19 cellular contexts compared by ENCODE assay signal in genomic region chr16:22419908-22420307, GRCh38. TPM values are rescaled to one million over a fixed set of nuclear protein-coding genes. Genes with fewer than 3 reads are reported as not detected.
DNase-seq lines count a peak whose midpoint lies in the region; ATAC-seq, FAIRE-seq and TF ChIP-seq lines count a peak whose summit lies in the region.
"Had no signal": no experiment of that assay in that cellular context is flagged by ENCODE, and none has a peak within 500 bp of the region (broad histone marks: within the 10 kb centered on the region; RNA-seq: fewer than 3 reads in every experiment).

No MANE protein-coding gene starts in this region.

- in situ Hi-C loops in HepG2 (cut with HindIII; ENCODE audit: extremely low pct_ligation_motif_present, low pct_unique_long_range_greater_than_20kb), result no loop called here

- H3K4me3 Mint-ChIP-seq in chondrocyte (ENCODE audit: unreplicated experiment), result no peak overlapping the region
- H3K4me3 Mint-ChIP-seq: B cell; CD8-positive, alpha-beta memory T cell had no signal

- H3K79me2 ChIP-seq in HepG2 (ENCODE audit: insufficient read depth, low read length), result no peaks in the 10 kb centered on the region

- no peak for TF ChIP-seq CTCF in HepG2 (CRISPR knock-in tag; IDR thresholded peaks at IDR 0.05)
- no peak for TF ChIP-seq CTCF in right lobe of liver (IDR thresholded peaks at IDR 0.05)
- no peak for TF ChIP-seq CTCF in chondrocyte (IDR thresholded peaks at IDR 0.05)
- TF ChIP-seq CTCF in spleen (IDR thresholded peaks at IDR 0.05 in 8 of 11, conservative IDR thresholded peaks at IDR 0.05 in 3 of 11), result no peak

- no peak for FAIRE-seq in HepG2 (lab: Jason Lieb, UNC)
- FAIRE-seq: GM12878, H1 had no signal

- CTCF ChIA-PET in HepG2 (lab: Yijun Ruan, JAX; ENCODE audit: low intra/inter-chr PET ratio, low total read pairs), result no interaction called here

- POLR2A ChIA-PET in HepG2 (lab: Yijun Ruan, JAX), result interaction anchor here (0.6 kb wide), 1 partner anchor 10 kb away, joined by 4 read pairs; no protein-coding TSS in a partner anchor

- no peaks in the 10 kb centered on the region for H4K20me1 ChIP-seq in HepG2 (ENCODE audit: insufficient read depth, low read length)

- H3K27ac ChIP-seq in HepG2 (ENCODE audit: extremely low read length, insufficient read depth, low read length) (no peak overlapping the region), right lobe of liver (no peak overlapping the region), spleen (no peak overlapping the region)
- H3K27ac ChIP-seq: BLaER1 treated with 17β-estradiol and CSF1 and Interleukin-3, amounts not matched to agents 10 nM and 100 nM had no signal

- H3K36me3 ChIP-seq in HepG2 (replicated peaks in 1 of 2; ENCODE audit: control insufficient read depth in 1 of 2, insufficient read depth in 2 of 2, low read length in 2 of 2) (peaks cover 13 to 19% of the 10 kb centered on the region in 2 experiments), right lobe of liver (no peaks in the 10 kb centered on the region), spleen (peaks cover 0 to 67% (median 19%) of the 10 kb centered on the region in 6 donors)
- H3K36me3 ChIP-seq: HAP-1 had no signal

- no peaks in the 10 kb centered on the region for H3K4me1 ChIP-seq in HepG2 (ENCODE audit: insufficient read depth, low read length)
- no peaks in the 10 kb centered on the region for H3K4me1 ChIP-seq in right lobe of liver
- H3K4me1 ChIP-seq in spleen, result peaks cover 0 to 17% (median 9%) of the 10 kb centered on the region in 6 donors
- H3K4me1 ChIP-seq: BLaER1 treated with 17β-estradiol and CSF1 and Interleukin-3, amounts not matched to agents 10 nM and 100 nM; HAP-1 had no signal

- H3K27me3 ChIP-seq in HepG2 (ENCODE audit: control insufficient read depth in 1 of 2, insufficient read depth in 2 of 2, low read length in 2 of 2) (no peaks in the 10 kb centered on the region), right lobe of liver (no peaks in the 10 kb centered on the region), spleen (replicated peaks in 1 of 7) (no peaks in the 10 kb centered on the region)
- H3K27me3 ChIP-seq: BLaER1 treated with 17β-estradiol and CSF1 and Interleukin-3, amounts not matched to agents 10 nM and 100 nM had no signal

- H3K4me3 ChIP-seq in HepG2 (replicated peaks in 1 of 3; ENCODE audit: insufficient read depth in 1 of 3, low read depth in 2 of 3, low read length in 3 of 3) (no peak overlapping the region), right lobe of liver (no peak overlapping the region), spleen (no peak overlapping the region)
- H3K4me3 ChIP-seq: BLaER1 treated with 17β-estradiol and CSF1 and Interleukin-3, amounts not matched to agents 10 nM and 100 nM; GM12878; HAP-1 had no signal

- H3K36me3 Mint-ChIP-seq in chondrocyte (ENCODE audit: low read depth), result peaks cover 19% of the 10 kb centered on the region

- no peaks in the 10 kb centered on the region for H3K27me3 Mint-ChIP-seq in chondrocyte (ENCODE audit: low read depth)
- H3K27me3 Mint-ChIP-seq: B cell; CD8-positive, alpha-beta memory T cell had no signal

- DNase-seq in HepG2 (ENCODE audit: low spot score) (no peak), right lobe of liver (no peak), chondrocyte (ENCODE audit: low spot score) (peak; percentile 40), spleen (peak; percentile 65), LoVo (ENCODE audit: low spot score) (no peak)
- DNase-seq: CD8-positive, alpha-beta memory T cell; COR-L47; DMS 273 treated with DMSO at 0.1 percent for 48 hours; DMS53; DND-41; EL; IMR-90 had no signal

- TF ChIP-seq EP300 in HepG2 (IDR thresholded peaks at IDR 0.05; ENCODE audit: low read depth in 2 of 2, low read length in 2 of 2), result no peak
- TF ChIP-seq EP300 in HepG2 (CRISPR knock-in tag; IDR thresholded peaks at IDR 0.05; ENCODE audit: borderline replicate concordance), result no peak

- H3K4me1 Mint-ChIP-seq in chondrocyte (ENCODE audit: low read depth), result no peaks in the 10 kb centered on the region
- H3K4me1 Mint-ChIP-seq: B cell had no signal

- intact Hi-C loops in HepG2 (cut with micrococcal nuclease; ENCODE audit: unreplicated experiment), result no loop called here
- intact Hi-C loops in right lobe of liver (cut with DNase I), result no loop called here
- intact Hi-C loops in spleen (cut with DNase I; ENCODE audit: low total_unique reads), result no loop called here

- H2AFZ ChIP-seq in HepG2 (ENCODE audit: low read length), result no peak overlapping the region

- TF ChIP-seq POLR2A in HepG2 (IDR thresholded peaks at IDR 0.05; ENCODE audit: insufficient read depth in 1 of 2, low read depth in 2 of 2, low read length in 2 of 2) (no peak), right lobe of liver (IDR thresholded peaks at IDR 0.05) (no peak), spleen (IDR thresholded peaks at IDR 0.05) (no peak)

- peak; percentile 21; the same call in 2 of the 3 replicates for ATAC-seq in HepG2
- ATAC-seq in right lobe of liver, result no peak
- ATAC-seq in HG02938 (IDR thresholded peaks at IDR 0.05; ENCODE audit: unreplicated experiment), result no peak
- ATAC-seq in GM21723 (IDR thresholded peaks at IDR 0.05; ENCODE audit: unreplicated experiment), result no peak
- ATAC-seq: GM12878 had no signal

- no peak for TF ChIP-seq RAD21 in HepG2 (CRISPR knock-in tag; IDR thresholded peaks at IDR 0.05)

- H3K4me2 ChIP-seq in HepG2 (ENCODE audit: low read depth, low read length), result no peak overlapping the region
- H3K4me2 ChIP-seq: BLaER1 treated with 17β-estradiol and CSF1 and Interleukin-3, amounts not matched to agents 10 nM and 100 nM had no signal

- H3K9ac ChIP-seq in HepG2 (ENCODE audit: insufficient read depth, low read depth, low read length), result no peak overlapping the region
- H3K9ac ChIP-seq: BLaER1 treated with 17β-estradiol and CSF1 and Interleukin-3, amounts not matched to agents 10 nM and 100 nM had no signal

- no peak overlapping the region for H3K27ac Mint-ChIP-seq in chondrocyte (ENCODE audit: unreplicated experiment)
- H3K27ac Mint-ChIP-seq: B cell had no signal

- no peaks in the 10 kb centered on the region for H3K9me3 ChIP-seq in HepG2 (ENCODE audit: low read length)
- H3K9me3 ChIP-seq in right lobe of liver, result no peaks in the 10 kb centered on the region
- no peaks in the 10 kb centered on the region for H3K9me3 ChIP-seq in spleen
- H3K9me3 ChIP-seq: BLaER1 treated with 17β-estradiol and CSF1 and Interleukin-3, amounts not matched to agents 10 nM and 100 nM; HAP-1 had no signal

- WGBS in HepG2 (ENCODE audit: low lambda C conversion rate), result 97% methylated on average over 11 of the region's 11 CpGs
- WGBS in right lobe of liver (ENCODE audit: insufficient coverage, low coverage, low lambda C conversion rate, missing lambda C conversion rate), result 90% methylated on average over 4 of the region's 11 CpGs
- 96 to 98% (median 97%) methylated on average over 11 of the region's 11 CpGs for WGBS in spleen, 5 donors

- H3K9me3 Mint-ChIP-seq in chondrocyte (ENCODE audit: low read depth), result no peaks in the 10 kb centered on the region
- H3K9me3 Mint-ChIP-seq: CD8-positive, alpha-beta memory T cell had no signal

- no TSS peak for BruUV-seq in HepG2 (replicated peaks; lab: Mats Ljungman, UMichigan)

TF ChIP-seq in HepG2, 621 proteins besides CTCF, POLR2A, EP300 and RAD21:
- TF ChIP-seq ZFP36L2 (CRISPR knock-in tag; IDR thresholded peaks at IDR 0.05) (no peak), HNF4A (CRISPR knock-in tag; IDR thresholded peaks at IDR 0.05) (no peak), ZNF235 (CRISPR knock-in tag; IDR thresholded peaks at IDR 0.05; ENCODE audit: borderline replicate concordance) (0 out of 2 replicates have a peak, but pooled peaks have one; percentile 37), KDM5B (CRISPR knock-in tag; IDR thresholded peaks at IDR 0.05; ENCODE audit: borderline replicate concordance) (0 out of 2 replicates have a peak, but pooled peaks have one; percentile 30)

RNA-seq across cellular contexts. Expression of gene CDR2, which starts 45.5 kb away (rescaled TPM):
- total RNA-seq in HepG2 (2016; rRNA removed; fragmentation: Illumina TruSeq; extraction: Trizol) (59.0 and 76.7 TPM in 2 replicates), right lobe of liver (10 to 100 TPM in 5 of 6 experiments, 1 to 10 TPM in 1; 8.2 to 16.8 (median 14.2) TPM), chondrocyte (42.9 to 49.4 TPM (median 46.1 TPM) in 3 replicates), spleen (10 to 100 TPM; 19.2 to 33.4 (median 27.1) TPM)
- 20.7 and 23.8 TPM in 2 replicates for total RNA-seq in HepG2 (2016; cell fraction: cytosol; rRNA removed; fragmentation: Illumina TruSeq; extraction: Trizol; ENCODE audit: low read depth)
- 60.0 and 73.9 TPM in 2 replicates for total RNA-seq in HepG2 (2016; cell fraction: insoluble cytoplasmic fraction; rRNA removed; fragmentation: Illumina TruSeq; extraction: Trizol)
- total RNA-seq in HepG2 (2016; cell fraction: membrane; rRNA removed; fragmentation: Illumina TruSeq; extraction: Trizol), result 44.0 and 46.8 TPM in 2 replicates
- 34.8 and 41.9 TPM in 2 replicates for total RNA-seq in HepG2 (2016; cell fraction: nucleus; rRNA removed; fragmentation: Illumina TruSeq; extraction: Trizol)
- polyA plus RNA-seq in HepG2 (2011; rRNA removed) (67.5 and 78.9 TPM in 2 replicates), spleen (10 to 100 TPM in 1 of 3 donors, 1 to 10 TPM in 2; 7.7 to 10.1 (median 9.8) TPM)
- polyA plus RNA-seq in HepG2 (2011; cell fraction: cytosol; rRNA removed), result 60.0 and 71.4 TPM in 2 replicates
- polyA plus RNA-seq in HepG2 (2011; cell fraction: nucleus; rRNA removed), result 32.2 and 35.4 TPM in 2 replicates
- 42.9 and 53.6 TPM in 2 replicates for polyA plus RNA-seq in HepG2 (2012)
- 9.2 and 11.4 TPM in 2 replicates for polyA plus RNA-seq in HepG2 (2016; cell fraction: cytosol; fragmentation: Illumina TruSeq; extraction: Trizol; ENCODE audit: low read depth)
- 89.8 and 91.4 TPM in 2 replicates for polyA plus RNA-seq in HepG2 (2016; cell fraction: insoluble cytoplasmic fraction; fragmentation: Illumina TruSeq; extraction: Trizol; ENCODE audit: low read depth)
- 27.9 and 34.0 TPM in 2 replicates for polyA plus RNA-seq in HepG2 (2016; cell fraction: membrane; fragmentation: Illumina TruSeq; extraction: Trizol; ENCODE audit: low read depth)
- 73.8 and 74.1 TPM in 2 replicates for polyA plus RNA-seq in HepG2 (2016; cell fraction: nucleus; fragmentation: Illumina TruSeq; extraction: Trizol; ENCODE audit: insufficient read depth, low read depth)
- polyA minus RNA-seq in HepG2 (2011; rRNA and poly(A)+ RNA removed; ENCODE audit: low replicate concordance), result 12.4 and 45.2 TPM in 2 replicates
- 55.0 and 56.7 TPM in 2 replicates for polyA minus RNA-seq in HepG2 (2011; cell fraction: cytosol; rRNA and poly(A)+ RNA removed)
- polyA minus RNA-seq in HepG2 (2011; cell fraction: nucleus; rRNA and poly(A)+ RNA removed), result 52.0 and 54.7 TPM in 2 replicates

Comparison
In these comparisons a context has a peak if more than half of its experiments do, and no peak if none do; other contexts are left out.
1. DNase-seq: peak in chondrocyte (single experiment) and spleen (single experiment); none in HepG2 (single experiment), right lobe of liver (0 of 3) and LoVo (single experiment).